Comparison of ENCODE assay signal across 9 cellular contexts in genomic region chr12:1529228-1529861, GRCh38.
DNase-seq lines count a peak whose midpoint lies in the region; ATAC-seq and TF ChIP-seq lines count a peak whose summit lies in the region.
"Had no signal": no experiment of that assay in that cellular context is flagged by ENCODE, and none has a peak within 500 bp of the region (broad histone marks: within the 10 kb centered on the region; RNA-seq: fewer than 3 reads in every experiment).

No MANE protein-coding gene starts in this region.

- CTCF ChIA-PET in OCI-LY7 (lab: Charles Lee; ENCODE audit: unreplicated experiment), result no interaction called here

- H3K27ac ChIP-seq in OCI-LY7 (ENCODE audit: low read depth, low read length, poor library complexity, severe bottlenecking) (no peak overlapping the region), fibroblast of lung (ENCODE audit: insufficient read depth, low read length) (peak overlapping the region; percentile 53), psoas muscle (no peak overlapping the region)

- no peaks in the 10 kb centered on the region for H3K9me2 ChIP-seq in OCI-LY7 (ENCODE audit: insufficient read depth, low read length)

- peak overlapping the region; percentile 63 for H3K9ac ChIP-seq in fibroblast of lung (ENCODE audit: insufficient read depth, low read length)

- H3K4me1 ChIP-seq in OCI-LY7 (ENCODE audit: insufficient read depth, low read length, poor library complexity, severe bottlenecking) (peaks cover 49% of the 10 kb centered on the region), fibroblast of lung (ENCODE audit: control insufficient read depth, extremely low read depth, insufficient read depth, low read length) (peaks cover 17% of the 10 kb centered on the region), psoas muscle (peaks cover 9% of the 10 kb centered on the region)

- no TSS peak for BruUV-seq in OCI-LY7 (replicated peaks; lab: Mats Ljungman, UMichigan)

- intact Hi-C loops in OCI-LY7 (cut with micrococcal nuclease; ENCODE audit: unreplicated experiment), result no loop called here
- intact Hi-C loops in psoas muscle (cut with DNase I), result loop anchor here in 1 of 2 donors (5.0 kb wide), 1 partner anchor 62 kb away; no protein-coding TSS in a partner anchor

- WGBS in psoas muscle, 3 donors, result 72 to 76% (median 74%) methylated on average over 11 of the region's 11 CpGs

- peak overlapping the region; percentile 64 for H3K4me3 ChIP-seq in OCI-LY7 (ENCODE audit: low read depth, low read length, poor library complexity, severe bottlenecking)
- H3K4me3 ChIP-seq in fibroblast of lung (replicated peaks in 1 of 4; ENCODE audit: control extremely low read depth in 1 of 4, insufficient read depth in 1 of 4, low read depth in 3 of 4, low read length in 4 of 4), result peak overlapping the region; percentile 47 to 66 (median 56)
- peak overlapping the region; percentile 66 for H3K4me3 ChIP-seq in psoas muscle

- H3K4me2 ChIP-seq in OCI-LY7 (ENCODE audit: low read length) (peak overlapping the region; percentile 52; the same call in 1 of the 2 replicates), fibroblast of lung (ENCODE audit: extremely low read depth, insufficient read depth, low read length) (peak overlapping the region; percentile 87)

- H2AFZ ChIP-seq in OCI-LY7 (ENCODE audit: low read length) (no peak overlapping the region), fibroblast of lung (ENCODE audit: low read length) (peak overlapping the region; percentile 10)

- peaks cover 14% of the 10 kb centered on the region for H3K79me2 ChIP-seq in OCI-LY7 (ENCODE audit: insufficient read depth, low read depth, low read length)
- H3K79me2 ChIP-seq in fibroblast of lung (ENCODE audit: control insufficient read depth, insufficient read depth, low read length), result peaks cover 46% of the 10 kb centered on the region

- DNase-seq in ELF-1 (ENCODE audit: low read depth, low spot score) (peak; percentile 36), OCI-LY7 (ENCODE audit: low spot score) (no peak), fibroblast of lung (ENCODE audit: low read depth in 2 of 2) (no peak), psoas muscle (no peak), NCI-H1436 (lab: John Stamatoyannopoulos, UW) (no peak), AG08395 (ENCODE audit: low spot score) (no peak), DMS 273 (lab: John Stamatoyannopoulos, UW; ENCODE audit: unreplicated experiment) (no peak)
- DNase-seq: cortex of kidney had no signal

- H3K27me3 ChIP-seq in fibroblast of lung (ENCODE audit: control insufficient read depth, insufficient read depth, low read length) (no peaks in the 10 kb centered on the region), psoas muscle (ENCODE audit: insufficient read depth in 3 of 3, low read length in 2 of 3) (peaks cover 0 to 67% (median 28%) of the 10 kb centered on the region in 3 donors)

- ATAC-seq in psoas muscle, result no peak
- ATAC-seq in HG02642 (IDR thresholded peaks at IDR 0.05; ENCODE audit: poor library complexity, unreplicated experiment), result no peak

- TF ChIP-seq CTCF in OCI-LY7 (conservative IDR thresholded peaks at IDR 0.05; ENCODE audit: low read length) (no peak), fibroblast of lung (conservative IDR thresholded peaks at IDR 0.05 in 1 of 2, IDR thresholded peaks at IDR 0.05 in 1 of 2; ENCODE audit: low read depth in 1 of 2, low read length in 2 of 2) (no peak), psoas muscle (IDR thresholded peaks at IDR 0.05) (no peak)

- H3K36me3 ChIP-seq in OCI-LY7 (ENCODE audit: insufficient read depth, low read length) (no peaks in the 10 kb centered on the region), fibroblast of lung (ENCODE audit: control insufficient read depth, insufficient read depth, low read length) (no peaks in the 10 kb centered on the region), psoas muscle (ENCODE audit: insufficient read depth in 1 of 2, low read depth in 1 of 2) (no peaks in the 10 kb centered on the region)

- H4K20me1 ChIP-seq in OCI-LY7 (ENCODE audit: insufficient read depth, low read length) (no peaks in the 10 kb centered on the region), fibroblast of lung (ENCODE audit: control insufficient read depth, extremely low read depth, insufficient read depth, low read length) (no peaks in the 10 kb centered on the region)

- H3K9me3 ChIP-seq in OCI-LY7 (ENCODE audit: low read length) (no peaks in the 10 kb centered on the region), fibroblast of lung (ENCODE audit: control insufficient read depth, insufficient read depth, low read depth, low read length) (no peaks in the 10 kb centered on the region), psoas muscle (no peaks in the 10 kb centered on the region)

- POLR2A ChIA-PET in OCI-LY7 (lab: Charles Lee), result no interaction called here
